Comparison of ENCODE assay signal across 1 cellular context in the genomic region with DNA sequence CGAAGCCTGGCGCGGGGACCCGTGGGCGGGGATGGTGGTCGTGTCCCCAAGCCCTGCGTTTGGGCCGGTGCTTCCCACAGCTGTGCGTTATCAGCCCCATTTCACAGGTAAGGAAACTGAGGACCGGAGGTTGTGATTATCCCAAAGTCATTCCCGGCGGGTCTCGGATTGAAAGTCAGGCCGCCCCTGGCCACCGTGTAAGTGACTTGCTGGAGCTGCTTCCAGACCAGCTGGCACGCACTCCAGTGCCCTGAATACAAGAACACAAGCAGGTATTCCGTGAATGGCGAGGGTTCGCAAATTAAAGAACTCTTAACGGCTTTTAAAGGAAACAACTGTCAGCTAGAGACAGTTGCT.
TF ChIP-seq lines count a peak whose summit lies in the region.

No MANE protein-coding gene starts in this region.

TF ChIP-seq in HepG2, 621 proteins besides CTCF, POLR2A, EP300 and RAD21 (continued from another document and continues in another):
- TF ChIP-seq RCOR2 (CRISPR knock-in tag; IDR thresholded peaks at IDR 0.05) = no peak
- no peak for TF ChIP-seq ZNF207 (IDR thresholded peaks at IDR 0.05; ENCODE audit: borderline replicate concordance)
- TF ChIP-seq, protein P1, sequence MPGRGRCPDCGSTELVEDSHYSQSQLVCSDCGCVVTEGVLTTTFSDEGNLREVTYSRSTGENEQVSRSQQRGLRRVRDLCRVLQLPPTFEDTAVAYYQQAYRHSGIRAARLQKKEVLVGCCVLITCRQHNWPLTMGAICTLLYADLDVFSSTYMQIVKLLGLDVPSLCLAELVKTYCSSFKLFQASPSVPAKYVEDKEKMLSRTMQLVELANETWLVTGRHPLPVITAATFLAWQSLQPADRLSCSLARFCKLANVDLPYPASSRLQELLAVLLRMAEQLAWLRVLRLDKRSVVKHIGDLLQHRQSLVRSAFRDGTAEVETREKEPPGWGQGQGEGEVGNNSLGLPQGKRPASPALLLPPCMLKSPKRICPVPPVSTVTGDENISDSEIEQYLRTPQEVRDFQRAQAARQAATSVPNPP (CRISPR knock-in tag; IDR thresholded peaks at IDR 0.05) = no peak
- TF ChIP-seq KMT2A (CRISPR knock-in tag; IDR thresholded peaks at IDR 0.05) = no peak
- no peak for TF ChIP-seq ZNF101 (CRISPR knock-in tag; IDR thresholded peaks at IDR 0.05; ENCODE audit: borderline replicate concordance, low read depth)
- TF ChIP-seq ZNF543 (CRISPR knock-in tag; IDR thresholded peaks at IDR 0.05) = no peak
- TF ChIP-seq EHMT2 (IDR thresholded peaks at IDR 0.05; ENCODE audit: borderline replicate concordance, low read depth, low read length) = no peak
- TF ChIP-seq HNRNPL (IDR thresholded peaks at IDR 0.05; ENCODE audit: low read depth, low read length) = peak; percentile 18; the same call in 1 of the 2 replicates
- TF ChIP-seq DNMT3B (CRISPR knock-in tag; conservative IDR thresholded peaks at IDR 0.05) = no peak
- TF ChIP-seq, protein P2, sequence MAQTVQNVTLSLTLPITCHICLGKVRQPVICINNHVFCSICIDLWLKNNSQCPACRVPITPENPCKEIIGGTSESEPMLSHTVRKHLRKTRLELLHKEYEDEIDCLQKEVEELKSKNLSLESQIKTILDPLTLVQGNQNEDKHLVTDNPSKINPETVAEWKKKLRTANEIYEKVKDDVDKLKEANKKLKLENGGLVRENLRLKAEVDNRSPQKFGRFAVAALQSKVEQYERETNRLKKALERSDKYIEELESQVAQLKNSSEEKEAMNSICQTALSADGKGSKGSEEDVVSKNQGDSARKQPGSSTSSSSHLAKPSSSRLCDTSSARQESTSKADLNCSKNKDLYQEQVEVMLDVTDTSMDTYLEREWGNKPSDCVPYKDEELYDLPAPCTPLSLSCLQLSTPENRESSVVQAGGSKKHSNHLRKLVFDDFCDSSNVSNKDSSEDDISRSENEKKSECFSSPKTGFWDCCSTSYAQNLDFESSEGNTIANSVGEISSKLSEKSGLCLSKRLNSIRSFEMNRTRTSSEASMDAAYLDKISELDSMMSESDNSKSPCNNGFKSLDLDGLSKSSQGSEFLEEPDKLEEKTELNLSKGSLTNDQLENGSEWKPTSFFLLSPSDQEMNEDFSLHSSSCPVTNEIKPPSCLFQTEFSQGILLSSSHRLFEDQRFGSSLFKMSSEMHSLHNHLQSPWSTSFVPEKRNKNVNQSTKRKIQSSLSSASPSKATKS (CRISPR knock-in tag; IDR thresholded peaks at IDR 0.05) = no peak
- TF ChIP-seq AGO1 (IDR thresholded peaks at IDR 0.05; ENCODE audit: low read depth, low read length, poor library complexity, severe bottlenecking) = no peak
- TF ChIP-seq, protein P3, sequence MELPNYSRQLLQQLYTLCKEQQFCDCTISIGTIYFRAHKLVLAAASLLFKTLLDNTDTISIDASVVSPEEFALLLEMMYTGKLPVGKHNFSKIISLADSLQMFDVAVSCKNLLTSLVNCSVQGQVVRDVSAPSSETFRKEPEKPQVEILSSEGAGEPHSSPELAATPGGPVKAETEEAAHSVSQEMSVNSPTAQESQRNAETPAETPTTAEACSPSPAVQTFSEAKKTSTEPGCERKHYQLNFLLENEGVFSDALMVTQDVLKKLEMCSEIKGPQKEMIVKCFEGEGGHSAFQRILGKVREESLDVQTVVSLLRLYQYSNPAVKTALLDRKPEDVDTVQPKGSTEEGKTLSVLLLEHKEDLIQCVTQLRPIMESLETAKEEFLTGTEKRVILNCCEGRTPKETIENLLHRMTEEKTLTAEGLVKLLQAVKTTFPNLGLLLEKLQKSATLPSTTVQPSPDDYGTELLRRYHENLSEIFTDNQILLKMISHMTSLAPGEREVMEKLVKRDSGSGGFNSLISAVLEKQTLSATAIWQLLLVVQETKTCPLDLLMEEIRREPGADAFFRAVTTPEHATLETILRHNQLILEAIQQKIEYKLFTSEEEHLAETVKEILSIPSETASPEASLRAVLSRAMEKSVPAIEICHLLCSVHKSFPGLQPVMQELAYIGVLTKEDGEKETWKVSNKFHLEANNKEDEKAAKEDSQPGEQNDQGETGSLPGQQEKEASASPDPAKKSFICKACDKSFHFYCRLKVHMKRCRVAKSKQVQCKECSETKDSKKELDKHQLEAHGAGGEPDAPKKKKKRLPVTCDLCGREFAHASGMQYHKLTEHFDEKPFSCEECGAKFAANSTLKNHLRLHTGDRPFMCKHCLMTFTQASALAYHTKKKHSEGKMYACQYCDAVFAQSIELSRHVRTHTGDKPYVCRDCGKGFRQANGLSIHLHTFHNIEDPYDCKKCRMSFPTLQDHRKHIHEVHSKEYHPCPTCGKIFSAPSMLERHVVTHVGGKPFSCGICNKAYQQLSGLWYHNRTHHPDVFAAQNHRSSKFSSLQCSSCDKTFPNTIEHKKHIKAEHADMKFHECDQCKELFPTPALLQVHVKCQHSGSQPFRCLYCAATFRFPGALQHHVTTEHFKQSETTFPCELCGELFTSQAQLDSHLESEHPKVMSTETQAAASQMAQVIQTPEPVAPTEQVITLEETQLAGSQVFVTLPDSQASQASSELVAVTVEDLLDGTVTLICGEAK (IDR thresholded peaks at IDR 0.05) = no peak
- TF ChIP-seq, protein P3 (CRISPR knock-in tag; IDR thresholded peaks at IDR 0.05) = no peak
- no peak for TF ChIP-seq SOX13 (IDR thresholded peaks at IDR 0.05)
- TF ChIP-seq SOX13 (CRISPR knock-in tag; conservative IDR thresholded peaks at IDR 0.05 in 1 of 2, IDR thresholded peaks at IDR 0.05 in 1 of 2) = 0 out of 4 replicates have a peak, but pooled peaks of 1 of the 2 experiments have one; percentile 3
- TF ChIP-seq, protein P4, sequence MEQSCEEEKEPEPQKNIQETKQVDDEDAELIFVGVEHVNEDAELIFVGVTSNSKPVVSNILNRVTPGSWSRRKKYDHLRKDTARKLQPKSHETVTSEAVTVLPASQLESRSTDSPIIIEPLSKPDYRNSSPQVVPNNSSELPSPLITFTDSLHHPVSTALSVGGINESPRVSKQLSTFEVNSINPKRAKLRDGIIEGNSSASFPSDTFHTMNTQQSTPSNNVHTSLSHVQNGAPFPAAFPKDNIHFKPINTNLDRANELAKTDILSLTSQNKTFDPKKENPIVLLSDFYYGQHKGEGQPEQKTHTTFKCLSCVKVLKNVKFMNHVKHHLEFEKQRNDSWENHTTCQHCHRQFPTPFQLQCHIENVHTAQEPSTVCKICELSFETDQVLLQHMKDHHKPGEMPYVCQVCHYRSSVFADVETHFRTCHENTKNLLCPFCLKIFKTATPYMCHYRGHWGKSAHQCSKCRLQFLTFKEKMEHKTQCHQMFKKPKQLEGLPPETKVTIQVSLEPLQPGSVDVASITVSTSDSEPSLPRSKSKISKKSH (CRISPR knock-in tag; IDR thresholded peaks at IDR 0.05; ENCODE audit: borderline replicate concordance) = no peak
- TF ChIP-seq, protein P5, sequence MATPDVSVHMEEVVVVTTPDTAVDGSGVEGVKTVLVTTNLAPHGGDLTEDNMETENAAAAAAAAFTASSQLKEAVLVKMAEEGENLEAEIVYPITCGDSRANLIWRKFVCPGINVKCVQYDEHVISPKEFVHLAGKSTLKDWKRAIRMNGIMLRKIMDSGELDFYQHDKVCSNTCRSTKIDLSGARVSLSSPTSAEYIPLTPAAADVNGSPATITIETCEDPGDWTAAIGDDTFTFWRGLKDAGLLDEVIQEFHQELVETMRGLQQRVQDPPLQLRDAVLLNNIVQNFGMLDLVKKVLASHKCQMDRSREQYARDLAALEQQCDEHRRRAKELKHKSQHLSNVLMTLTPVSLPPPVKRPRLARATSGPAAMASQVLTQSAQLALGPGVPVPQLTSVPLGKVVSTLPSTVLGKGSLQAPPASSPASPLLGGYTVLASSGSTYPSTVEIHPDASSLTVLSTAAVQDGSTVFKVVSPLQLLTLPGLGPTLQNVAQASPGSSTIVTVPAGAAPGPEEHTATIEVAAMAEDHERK (CRISPR knock-in tag; IDR thresholded peaks at IDR 0.05; ENCODE audit: low read depth) = no peak
- no peak for TF ChIP-seq PHF20 (CRISPR knock-in tag; IDR thresholded peaks at IDR 0.05)
- TF ChIP-seq ZNF530 (CRISPR knock-in tag; IDR thresholded peaks at IDR 0.05; ENCODE audit: low read depth) = no peak
- no peak for TF ChIP-seq POLR2G (IDR thresholded peaks at IDR 0.05; ENCODE audit: low read depth, low read length)
- 0 out of 2 replicates have a peak, but pooled peaks have one; percentile 62 for TF ChIP-seq SATB2 (CRISPR knock-in tag; IDR thresholded peaks at IDR 0.05)
- TF ChIP-seq ZNF350 (CRISPR knock-in tag; IDR thresholded peaks at IDR 0.05; ENCODE audit: borderline replicate concordance, low read depth) = no peak
- TF ChIP-seq KLF6 (CRISPR knock-in tag; IDR thresholded peaks at IDR 0.05) = no peak
- TF ChIP-seq THYN1 (CRISPR knock-in tag; IDR thresholded peaks at IDR 0.05; ENCODE audit: borderline replicate concordance, low read depth) = no peak
- peak; percentile 55 for TF ChIP-seq SRSF1 (optimal IDR thresholded peaks at IDR 0.05; ENCODE audit: low read depth, low read length)
- TF ChIP-seq ZNF570 (CRISPR knock-in tag; IDR thresholded peaks at IDR 0.05; ENCODE audit: borderline replicate concordance) = no peak
- TF ChIP-seq ZNF598 (CRISPR knock-in tag; IDR thresholded peaks at IDR 0.05; ENCODE audit: borderline replicate concordance) = no peak
- TF ChIP-seq PHF5A (CRISPR knock-in tag; IDR thresholded peaks at IDR 0.05; ENCODE audit: low read depth, unreplicated experiment) = no peak
- no peak for TF ChIP-seq RXRB (CRISPR knock-in tag; IDR thresholded peaks at IDR 0.05; ENCODE audit: borderline replicate concordance)
- TF ChIP-seq, protein P6, sequence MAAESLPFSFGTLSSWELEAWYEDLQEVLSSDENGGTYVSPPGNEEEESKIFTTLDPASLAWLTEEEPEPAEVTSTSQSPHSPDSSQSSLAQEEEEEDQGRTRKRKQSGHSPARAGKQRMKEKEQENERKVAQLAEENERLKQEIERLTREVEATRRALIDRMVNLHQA (CRISPR knock-in tag; IDR thresholded peaks at IDR 0.05) = no peak
- no peak for TF ChIP-seq TBX2 (CRISPR knock-in tag; IDR thresholded peaks at IDR 0.05; ENCODE audit: borderline replicate concordance)
- TF ChIP-seq FLYWCH1 (CRISPR knock-in tag; IDR thresholded peaks at IDR 0.05) = no peak
- no peak for TF ChIP-seq RBM22 (optimal IDR thresholded peaks at IDR 0.05; ENCODE audit: low read length)
- TF ChIP-seq, protein P7, sequence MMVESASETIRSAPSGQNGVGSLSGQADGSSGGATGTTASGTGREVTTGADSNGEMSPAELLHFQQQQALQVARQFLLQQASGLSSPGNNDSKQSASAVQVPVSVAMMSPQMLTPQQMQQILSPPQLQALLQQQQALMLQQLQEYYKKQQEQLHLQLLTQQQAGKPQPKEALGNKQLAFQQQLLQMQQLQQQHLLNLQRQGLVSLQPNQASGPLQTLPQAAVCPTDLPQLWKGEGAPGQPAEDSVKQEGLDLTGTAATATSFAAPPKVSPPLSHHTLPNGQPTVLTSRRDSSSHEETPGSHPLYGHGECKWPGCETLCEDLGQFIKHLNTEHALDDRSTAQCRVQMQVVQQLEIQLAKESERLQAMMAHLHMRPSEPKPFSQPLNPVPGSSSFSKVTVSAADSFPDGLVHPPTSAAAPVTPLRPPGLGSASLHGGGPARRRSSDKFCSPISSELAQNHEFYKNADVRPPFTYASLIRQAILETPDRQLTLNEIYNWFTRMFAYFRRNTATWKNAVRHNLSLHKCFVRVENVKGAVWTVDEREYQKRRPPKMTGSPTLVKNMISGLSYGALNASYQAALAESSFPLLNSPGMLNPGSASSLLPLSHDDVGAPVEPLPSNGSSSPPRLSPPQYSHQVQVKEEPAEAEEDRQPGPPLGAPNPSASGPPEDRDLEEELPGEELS (CRISPR knock-in tag; IDR thresholded peaks at IDR 0.05) = no peak
- TF ChIP-seq ZNF577 (CRISPR knock-in tag; IDR thresholded peaks at IDR 0.05; ENCODE audit: borderline replicate concordance, low read depth) = no peak
- 0 out of 2 replicates have a peak, but pooled peaks have one; percentile 14 for TF ChIP-seq AKAP8 (CRISPR knock-in tag; IDR thresholded peaks at IDR 0.05)
- TF ChIP-seq ZNF737 (CRISPR knock-in tag; IDR thresholded peaks at IDR 0.05; ENCODE audit: borderline replicate concordance) = no peak
- no peak for TF ChIP-seq NR1H2 (CRISPR knock-in tag; IDR thresholded peaks at IDR 0.05; ENCODE audit: borderline replicate concordance, low read depth)
- peak; percentile 45; the same call in 1 of the 2 replicates for TF ChIP-seq KDM1A (CRISPR knock-in tag; IDR thresholded peaks at IDR 0.05)
- no peak for TF ChIP-seq SRF (IDR thresholded peaks at IDR 0.05; ENCODE audit: low read depth, low read length)
- TF ChIP-seq PCBP2 (optimal IDR thresholded peaks at IDR 0.05; ENCODE audit: low read depth, low read length, poor library complexity, severe bottlenecking) = no peak
- TF ChIP-seq ZNF468 (CRISPR knock-in tag; IDR thresholded peaks at IDR 0.05) = no peak
